ENCODE assay signal across 25 cellular contexts in genomic region chr15:81781316-81781868, GRCh38.
"Had no signal": no experiment of that assay in that cellular context is flagged by ENCODE, and none has a peak within 500 bp of the region (broad histone marks: within the 10 kb centered on the region; RNA-seq: fewer than 3 reads in every experiment).

No MANE protein-coding gene starts in this region.

- H3K4me1 ChIP-seq: lower lobe of right lung, sigmoid colon, stomach, transverse colon had no signal

- H3K27ac ChIP-seq: lower lobe of right lung, sigmoid colon, stomach, transverse colon had no signal

- H3K4me2 ChIP-seq: smooth muscle cell had no signal

- H3K36me3 ChIP-seq: lower lobe of right lung, sigmoid colon, stomach, transverse colon had no signal

- FAIRE-seq: astrocyte, frontal cortex, kidney, urothelium cell line had no signal

- H3K27me3 ChIP-seq: sigmoid colon, transverse colon had no signal

- ATAC-seq: lower lobe of right lung; stimulated activated memory B cell treated with anti-CD40 and anti-IgM and Interleukin-4, amounts not matched to agents 10 μg/mL and 1 μg/mL and 100 μg/mL, for 72 hours had no signal

- H3K9me3 ChIP-seq: lower lobe of right lung, sigmoid colon, stomach, transverse colon had no signal

- DNase-seq: activated B cell treated with CpG ODN at 0.5 μM for 24 hours; activated CD4-positive, alpha-beta T cell treated with anti-CD3 and anti-CD28 coated beads for 4 hours; activated CD4-positive, alpha-beta T cell treated with anti-CD3 and anti-CD28 coated beads, Interleukin-2, amount 50 U/mL, for 48 hours; activated CD8-positive, alpha-beta memory T cell treated with anti-CD3 and anti-CD28 coated beads, Interleukin-2, amount 50 U/mL, for 48 hours; activated naive CD4-positive, alpha-beta T cell treated with Interleukin-2 at 50 U/mL for 16 hours; activated naive CD8-positive, alpha-beta T cell treated with anti-CD3 and anti-CD28 coated beads for 36 hours; activated T-cell treated with anti-CD3 and anti-CD28 coated beads, Interleukin-2, amount 50 U/mL, for 48 hours; central memory CD4-positive, alpha-beta T cell; dermis blood vessel endothelial cell; effector CD8-positive, alpha-beta T cell; head of caudate nucleus; kidney; lower lobe of right lung; mesendoderm; naive B cell; occipital lobe; sigmoid colon; stimulated activated CD4-positive, alpha-beta T cell treated with anti-CD3 and anti-CD28 coated beads, Interleukin-15, amount 100 ng/mL, for 24 hours; stomach; transverse colon had no signal

- H3K4me3 ChIP-seq: lower lobe of right lung, sigmoid colon, smooth muscle cell, stomach, transverse colon had no signal
